8 cellular contexts compared by ENCODE assay signal in genomic region chr4:25913851-25914669, GRCh38. TPM values are rescaled to one million over a fixed set of nuclear protein-coding genes. Genes with fewer than 3 reads are reported as not detected.
DNase-seq lines count a peak whose midpoint lies in the region; ATAC-seq and TF ChIP-seq lines count a peak whose summit lies in the region.

Gene SMIM20 (plus strand): TSS chr4:25914220. CDS start chr4:25914314, 94 bp downstream.

- peak; percentile 91 for ATAC-seq in CD4-positive, CD25-positive, alpha-beta regulatory T cell (ENCODE audit: low read depth in 2 of 2)
- ATAC-seq in GM19372 (IDR thresholded peaks at IDR 0.05; ENCODE audit: low read depth, unreplicated experiment) (peak; percentile 94), HG03521 (IDR thresholded peaks at IDR 0.05; ENCODE audit: unreplicated experiment) (peak; percentile 94), right lobe of liver (peak; percentile 99 to 100 (median 99))

- H3K4me1 Mint-ChIP-seq in CD4-positive, CD25-positive, alpha-beta regulatory T cell: peaks cover 5 to 36% (median 21%) of the 10 kb centered on the region in 4 donors

- H3K36me3 Mint-ChIP-seq in CD4-positive, CD25-positive, alpha-beta regulatory T cell: peaks cover 1% of the 10 kb centered on the region

- peak; percentile 88 to 93 (median 91) for DNase-seq in CD4-positive, CD25-positive, alpha-beta regulatory T cell
- peak; percentile 62 for DNase-seq in NCI-H748 treated with DMSO at 0.1 percent for 48 hours (lab: John Stamatoyannopoulos, UW)
- peak; percentile 84 to 88 for DNase-seq in activated CD4-positive, alpha-beta T cell treated with anti-CD3 and anti-CD28 coated beads, Interleukin-2, amount 50 U/mL, for 48 hours
- DNase-seq in dermis blood vessel endothelial cell: peak; percentile 92
- DNase-seq in right lobe of liver: peak; percentile 95 to 97 (median 97)
- DNase-seq in stimulated activated CD4-positive, alpha-beta T cell treated with anti-CD3 and anti-CD28 coated beads, Interleukin-4, amount 100 ng/mL, for 4 hours: peak; percentile 83 to 86

- peaks cover 2% of the 10 kb centered on the region for H3K36me3 ChIP-seq in CD4-positive, CD25-positive, alpha-beta regulatory T cell (ENCODE audit: control insufficient read depth, insufficient read depth, low read length)
- H3K36me3 ChIP-seq in right lobe of liver: no peaks in the 10 kb centered on the region

- peaks cover 0 to 4% (median 0%) of the 10 kb centered on the region in 7 donors for H3K9me3 Mint-ChIP-seq in CD4-positive, CD25-positive, alpha-beta regulatory T cell

- intact Hi-C loops in right lobe of liver (cut with DNase I): no loop called here

- under 1% methylated on average over 18 of the region's 57 CpGs for WGBS in right lobe of liver (ENCODE audit: insufficient coverage, low coverage, low lambda C conversion rate, missing lambda C conversion rate)

- peak within 1 kb of the TSS; percentile 94 for H3K27ac ChIP-seq in CD4-positive, CD25-positive, alpha-beta regulatory T cell (ENCODE audit: insufficient read depth, low read length, poor library complexity, severe bottlenecking)
- peak within 1 kb of the TSS; percentile 72 to 85 (median 80) for H3K27ac ChIP-seq in right lobe of liver

- peak within 1 kb of the TSS; percentile 92 to 99 (median 95) for H3K4me3 Mint-ChIP-seq in CD4-positive, CD25-positive, alpha-beta regulatory T cell

- peak; percentile 70 for TF ChIP-seq POLR2A in right lobe of liver (IDR thresholded peaks at IDR 0.05)

- H3K27ac Mint-ChIP-seq in CD4-positive, CD25-positive, alpha-beta regulatory T cell: peak within 1 kb of the TSS; percentile 98 to 100 (median 98)

- no peak for TF ChIP-seq CTCF in right lobe of liver (IDR thresholded peaks at IDR 0.05)

- no peaks in the 10 kb centered on the region for H3K27me3 Mint-ChIP-seq in CD4-positive, CD25-positive, alpha-beta regulatory T cell

- peaks cover 16% of the 10 kb centered on the region for H3K4me1 ChIP-seq in CD4-positive, CD25-positive, alpha-beta regulatory T cell (ENCODE audit: control insufficient read depth, insufficient read depth, low read length, poor library complexity, severe bottlenecking)
- no peaks in the 10 kb centered on the region for H3K4me1 ChIP-seq in right lobe of liver

- H3K9me3 ChIP-seq in CD4-positive, CD25-positive, alpha-beta regulatory T cell (ENCODE audit: control insufficient read depth in 2 of 2, low read length in 2 of 2): no peaks in the 10 kb centered on the region
- H3K9me3 ChIP-seq in right lobe of liver: no peaks in the 10 kb centered on the region

- H3K27me3 ChIP-seq in CD4-positive, CD25-positive, alpha-beta regulatory T cell (ENCODE audit: control insufficient read depth, insufficient read depth, low read length): no peaks in the 10 kb centered on the region
- H3K27me3 ChIP-seq in right lobe of liver: no peaks in the 10 kb centered on the region

- H3K4me3 ChIP-seq in CD4-positive, CD25-positive, alpha-beta regulatory T cell (ENCODE audit: low read depth, low read length): peak within 1 kb of the TSS; percentile 86
- H3K4me3 ChIP-seq in right lobe of liver: peak within 1 kb of the TSS; percentile 46 to 77 (median 67)

RNA-seq across cellular contexts. Expression of gene SMIM20, which starts in this region (rescaled TPM):
- 7.4 TPM for total RNA-seq in CD4-positive, CD25-positive, alpha-beta regulatory T cell
- 10 to 100 TPM; 50.5 to 80.5 (median 55.7) TPM for polyA plus RNA-seq in CD4-positive, CD25-positive, alpha-beta regulatory T cell
- total RNA-seq in dermis blood vessel endothelial cell (14.0 and 14.5 TPM in 2 replicates), right lobe of liver (10 to 100 TPM; 16.0 to 32.5 (median 21.9) TPM)

Comparison
In these comparisons a context has a peak if more than half of its experiments do, and no peak if none do; other contexts are left out.
1. Peak in every context shown above with its lines: DNase-seq, ATAC-seq, H3K4me3 ChIP-seq and H3K27ac ChIP-seq.